In the genomic region with DNA sequence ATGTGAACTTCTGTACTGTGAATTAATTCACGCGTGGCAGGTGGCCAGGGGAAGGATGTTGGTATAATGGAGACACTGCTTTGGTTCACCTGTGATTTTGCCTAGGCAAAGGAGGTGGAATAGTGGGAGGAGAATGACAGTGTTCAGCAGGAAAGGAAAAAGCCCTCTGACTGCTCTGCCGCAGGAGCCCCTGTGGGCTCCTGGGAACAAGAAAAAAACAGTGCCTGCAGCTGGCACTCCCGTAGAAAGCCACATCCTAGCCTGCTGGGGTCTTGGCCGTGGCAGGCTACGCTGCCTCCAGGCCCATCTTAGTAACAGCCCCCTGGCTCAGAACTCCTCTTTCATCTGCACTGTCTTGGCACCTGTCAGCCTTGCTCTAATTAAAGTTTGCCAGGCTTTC, we compare ENCODE assay signal across 12 cellular contexts. TPM values are rescaled to one million over a fixed set of nuclear protein-coding genes. Genes with fewer than 3 reads are reported as not detected.
A peak's percentile ranks its signal among the peaks of the same experiment; 100 is the strongest.
DNase-seq lines count a peak whose midpoint lies in the region; ATAC-seq and TF ChIP-seq lines count a peak whose summit lies in the region.
"Had no signal": no experiment of that assay in that cellular context is flagged by ENCODE, and none has a peak within 500 bp of the region (broad histone marks: within the 10 kb centered on the region; RNA-seq: fewer than 3 reads in every experiment).

No MANE protein-coding gene starts in this region.

- no peak overlapping the region for H3K27ac Mint-ChIP-seq in stimulated activated naive CD8-positive, alpha-beta T cell treated with anti-CD3 and anti-CD28 coated beads, Interleukin-15, amount 100 ng/mL, for 72 hours
- H3K27ac Mint-ChIP-seq: T-helper 1 cell treated with Interleukin-12 subunit alpha and Interleukin-12 subunit beta and Interleukin-4 antibody, amounts not matched to agents 30 μg/mL and 1 μg/mL, for 36 hours had no signal

- H3K36me3 ChIP-seq in Panc1 (ENCODE audit: control insufficient read depth, insufficient read depth, low read length) (no peaks in the 10 kb centered on the region), iPS-20b (ENCODE audit: insufficient read depth, low read depth, low read length) (no peaks in the 10 kb centered on the region)

- DNase-seq in NCI-H82 (lab: John Stamatoyannopoulos, UW): peak; percentile 31
- no peak for DNase-seq in NCI-H82 treated with DMSO at 0.1 percent for 48 hours (lab: John Stamatoyannopoulos, UW; ENCODE audit: unreplicated experiment)
- DNase-seq in Panc1 (ENCODE audit: low read depth, low spot score): no peak
- no peak for DNase-seq in stimulated activated naive CD8-positive, alpha-beta T cell treated with anti-CD3 and anti-CD28 coated beads, Interleukin-15, amount 100 ng/mL, for 72 hours
- DNase-seq in stimulated activated CD4-positive, alpha-beta T cell treated with anti-CD3 and anti-CD28 coated beads, Interleukin-15, amount 100 ng/mL, for 24 hours: no peak
- DNase-seq in NCI-H1436 (lab: John Stamatoyannopoulos, UW): no peak
- DNase-seq in iPS-NIHi11 (ENCODE audit: low spot score): no peak
- DNase-seq: immature natural killer cell, NCI-H524 treated with DMSO at 0.1 percent for 48 hours had no signal

- H3K27me3 ChIP-seq in Panc1 (ENCODE audit: control insufficient read depth, insufficient read depth, low read length): no peaks in the 10 kb centered on the region
- H3K27me3 ChIP-seq in iPS-20b (ENCODE audit: insufficient read depth, low read length): no peaks in the 10 kb centered on the region

- H3K4me3 ChIP-seq in Panc1 (ENCODE audit: low read depth in 2 of 2, low read length in 2 of 2) (peak overlapping the region in 1 of 2 experiments; percentile 37; a peak in 1 of 4 replicates), iPS-20b (ENCODE audit: low read length) (peak overlapping the region; percentile 60; the same call in 1 of the 2 replicates)

- peaks cover 15% of the 10 kb centered on the region for H3K27me3 Mint-ChIP-seq in stimulated activated naive CD8-positive, alpha-beta T cell treated with anti-CD3 and anti-CD28 coated beads, Interleukin-15, amount 100 ng/mL, for 72 hours
- H3K27me3 Mint-ChIP-seq: type B pancreatic cell had no signal

- H3K4me3 Mint-ChIP-seq in stimulated activated naive CD8-positive, alpha-beta T cell treated with anti-CD3 and anti-CD28 coated beads, Interleukin-15, amount 100 ng/mL, for 72 hours: no peak overlapping the region
- H3K4me3 Mint-ChIP-seq: immature natural killer cell; T-helper 1 cell treated with Interleukin-12 subunit alpha and Interleukin-12 subunit beta and Interleukin-4 antibody, amounts not matched to agents 30 μg/mL and 1 μg/mL, for 36 hours; type B pancreatic cell had no signal

- H3K9ac ChIP-seq in iPS-20b (ENCODE audit: low read depth, low read length): peak overlapping the region; percentile 89; the same call in 1 of the 2 replicates

- H3K27ac ChIP-seq in Panc1 (ENCODE audit: low read length) (peak overlapping the region; percentile 93), iPS-20b (ENCODE audit: low read length) (peak overlapping the region; percentile 90)

- BruUV-seq in Panc1 (replicated peaks; lab: Mats Ljungman, UMichigan): no TSS peak

- CTCF ChIA-PET in Panc1 (lab: Charles Lee): no interaction called here

- ATAC-seq in Panc1: no peak
- ATAC-seq in stimulated activated naive CD8-positive, alpha-beta T cell treated with anti-CD3 and anti-CD28 coated beads, Interleukin-15, amount 100 ng/mL, for 72 hours: peak; percentile 12

- H3K4me1 Mint-ChIP-seq in stimulated activated naive CD8-positive, alpha-beta T cell treated with anti-CD3 and anti-CD28 coated beads, Interleukin-15, amount 100 ng/mL, for 72 hours: peaks cover 32% of the 10 kb centered on the region

- intact Hi-C loops in Panc1 (cut with micrococcal nuclease; ENCODE audit: unreplicated experiment): no loop called here

- POLR2A ChIA-PET in Panc1 (lab: Charles Lee): interaction anchor here (1.0 kb wide), 1 partner anchor 21 kb away, joined by 3 read pairs; no protein-coding TSS in a partner anchor

- no peaks in the 10 kb centered on the region for H3K9me3 ChIP-seq in Panc1 (ENCODE audit: control insufficient read depth, insufficient read depth, low read depth, low read length)
- H3K9me3 ChIP-seq in iPS-20b (ENCODE audit: insufficient read depth, low read depth, low read length): no peaks in the 10 kb centered on the region

- no peak for TF ChIP-seq CTCF in Panc1 (IDR thresholded peaks at IDR 0.05)

- no peaks in the 10 kb centered on the region for H3K9me3 Mint-ChIP-seq in stimulated activated naive CD8-positive, alpha-beta T cell treated with anti-CD3 and anti-CD28 coated beads, Interleukin-15, amount 100 ng/mL, for 72 hours
- H3K9me3 Mint-ChIP-seq: T-helper 1 cell treated with Interleukin-12 subunit alpha and Interleukin-12 subunit beta and Interleukin-4 antibody, amounts not matched to agents 30 μg/mL and 1 μg/mL, for 36 hours; type B pancreatic cell had no signal

- in situ Hi-C loops in Panc1 (cut with HindIII; ENCODE audit: low pct_unique_long_range_greater_than_20kb, low sequenced_read_pairs): no loop called here

- H3K4me1 ChIP-seq in Panc1 (ENCODE audit: control insufficient read depth, insufficient read depth, low read length): peaks cover 63% of the 10 kb centered on the region
- H3K4me1 ChIP-seq in iPS-20b (ENCODE audit: insufficient read depth, low read length): peaks cover 36% of the 10 kb centered on the region

RNA-seq across cellular contexts. Expression of gene ADORA2B, which starts 20.6 kb away (rescaled TPM):
- total RNA-seq in Panc1 (2021; ENCODE audit: unreplicated experiment): 42.7 TPM
- polyA plus RNA-seq in Panc1 (2012; ENCODE audit: insufficient read length): 35.5 TPM

RNA-seq across cellular contexts. Expression of gene ZSWIM7, which starts 34.0 kb away (rescaled TPM):
- total RNA-seq in Panc1 (2021; ENCODE audit: unreplicated experiment): 17.5 TPM
- 21.6 TPM for polyA plus RNA-seq in Panc1 (2012; ENCODE audit: insufficient read length)

RNA-seq across cellular contexts. Expression of gene TTC19, which starts 34.1 kb away (rescaled TPM):
- total RNA-seq in Panc1 (2021; ENCODE audit: unreplicated experiment): 28.4 TPM
- 28.1 TPM for polyA plus RNA-seq in Panc1 (2012; ENCODE audit: insufficient read length)
